In genomic region chr3:180138871-180139270, GRCh38 we compare ENCODE assay signal across 34 cellular contexts.
DNase-seq lines count a peak whose midpoint lies in the region; ATAC-seq, FAIRE-seq and TF ChIP-seq lines count a peak whose summit lies in the region.
"Had no signal": no experiment of that assay in that cellular context is flagged by ENCODE, and none has a peak within 500 bp of the region (broad histone marks: within the 10 kb centered on the region; RNA-seq: fewer than 3 reads in every experiment).

No MANE protein-coding gene starts in this region.

- TF ChIP-seq POLR2A in HepG2 (IDR thresholded peaks at IDR 0.05; ENCODE audit: insufficient read depth in 1 of 2, low read depth in 2 of 2, low read length in 2 of 2) = no peak
- no peak for TF ChIP-seq POLR2A in right lobe of liver (IDR thresholded peaks at IDR 0.05)
- TF ChIP-seq POLR2A in A549 (IDR thresholded peaks at IDR 0.05; ENCODE audit: low read length) = no peak
- TF ChIP-seq POLR2A in IMR-90 (IDR thresholded peaks at IDR 0.05; ENCODE audit: low read depth, low read length) = no peak

- TF ChIP-seq EP300 in HepG2 (IDR thresholded peaks at IDR 0.05; ENCODE audit: low read depth in 2 of 2, low read length in 2 of 2) (no peak), HepG2 (CRISPR knock-in tag; IDR thresholded peaks at IDR 0.05; ENCODE audit: borderline replicate concordance) (no peak), A549 (IDR thresholded peaks at IDR 0.05) (no peak)

- no peak overlapping the region for H3K4me3 Mint-ChIP-seq in activated naive CD4-positive, alpha-beta T cell treated with anti-CD3 and anti-CD28 coated beads, Interleukin-2, amount 10 ng/mL, durations not matched to agents 7 days and 5 days
- H3K4me3 Mint-ChIP-seq: B cell; CD14-positive monocyte; CD4-positive, alpha-beta memory T cell; CD4-positive, alpha-beta T cell; CD4-positive, CD25-positive, alpha-beta regulatory T cell; CD8-positive, alpha-beta memory T cell; CD8-positive, alpha-beta T cell had no signal

- peaks cover 2% of the 10 kb centered on the region for H3K9me3 Mint-ChIP-seq in activated naive CD4-positive, alpha-beta T cell treated with anti-CD3 and anti-CD28 coated beads, Interleukin-2, amount 10 ng/mL, durations not matched to agents 7 days and 5 days

- in situ Hi-C loops in HepG2 (cut with HindIII; ENCODE audit: extremely low pct_ligation_motif_present, low pct_unique_long_range_greater_than_20kb) = no loop called here
- in situ Hi-C loops in IMR-90 (cut with MboI; ENCODE audit: low sequenced_read_pairs) = no loop called here

- BruUV-seq in HepG2 (replicated peaks; lab: Mats Ljungman, UMichigan) (no TSS peak), IMR-90 (replicated peaks; lab: Mats Ljungman, UMichigan) (no TSS peak)

- intact Hi-C loops in HepG2 (cut with micrococcal nuclease; ENCODE audit: unreplicated experiment) = no loop called here
- intact Hi-C loops in right lobe of liver (cut with DNase I) = no loop called here
- intact Hi-C loops in IMR-90 (cut with micrococcal nuclease) = no loop called here

- H3K27ac ChIP-seq in HepG2 (ENCODE audit: extremely low read length, insufficient read depth, low read length) = no peak overlapping the region
- no peak overlapping the region for H3K27ac ChIP-seq in right lobe of liver
- no peak overlapping the region for H3K27ac ChIP-seq in A549
- no peak overlapping the region for H3K27ac ChIP-seq in IMR-90 (ENCODE audit: insufficient read depth, low read length)
- H3K27ac ChIP-seq: 22Rv1; BLaER1; BLaER1 treated with 17β-estradiol and CSF1 and Interleukin-3, amounts not matched to agents 10 nM and 100 nM; C4-2B had no signal

- no peak overlapping the region for H3K18ac ChIP-seq in IMR-90 (ENCODE audit: low read depth, low read length)

- H3K36me3 ChIP-seq in HepG2 (replicated peaks in 1 of 2; ENCODE audit: control insufficient read depth in 1 of 2, insufficient read depth in 2 of 2, low read length in 2 of 2) = no peaks in the 10 kb centered on the region
- H3K36me3 ChIP-seq in right lobe of liver = no peaks in the 10 kb centered on the region
- H3K36me3 ChIP-seq in IMR-90 (ENCODE audit: control insufficient read depth, insufficient read depth, low read length) = no peaks in the 10 kb centered on the region
- H3K36me3 ChIP-seq: BE2C; BLaER1; BLaER1 treated with 17β-estradiol and CSF1 and Interleukin-3, amounts not matched to agents 10 nM and 100 nM had no signal

- no peak overlapping the region for H2BK120ac ChIP-seq in IMR-90 (ENCODE audit: low read depth, low read length)

- no peak for ATAC-seq in HepG2
- no peak for ATAC-seq in right lobe of liver
- no peak for ATAC-seq in A549
- ATAC-seq in IMR-90 (ENCODE audit: low read depth) = no peak
- ATAC-seq: CD8-positive, alpha-beta T cell had no signal

- H3K4me1 Mint-ChIP-seq in activated naive CD4-positive, alpha-beta T cell treated with anti-CD3 and anti-CD28 coated beads, Interleukin-2, amount 10 ng/mL, durations not matched to agents 7 days and 5 days = no peaks in the 10 kb centered on the region
- H3K4me1 Mint-ChIP-seq: B cell; CD14-positive monocyte; CD4-positive, alpha-beta memory T cell; CD4-positive, CD25-positive, alpha-beta regulatory T cell; CD8-positive, alpha-beta memory T cell had no signal

- H3K36me3 Mint-ChIP-seq in activated naive CD4-positive, alpha-beta T cell treated with anti-CD3 and anti-CD28 coated beads, Interleukin-2, amount 10 ng/mL, durations not matched to agents 7 days and 5 days = no peaks in the 10 kb centered on the region
- H3K36me3 Mint-ChIP-seq: CD14-positive monocyte; CD4-positive, alpha-beta memory T cell; CD4-positive, CD25-positive, alpha-beta regulatory T cell; CD8-positive, alpha-beta memory T cell; CD8-positive, alpha-beta T cell had no signal

- no peak overlapping the region for H2AFZ ChIP-seq in HepG2 (ENCODE audit: low read length)
- no peak overlapping the region for H2AFZ ChIP-seq in IMR-90 (replicated peaks; ENCODE audit: low read length, poor library complexity)

- no peak overlapping the region for H2AK5ac ChIP-seq in IMR-90 (ENCODE audit: low read depth, low read length)

- H4K91ac ChIP-seq in IMR-90 (ENCODE audit: insufficient read depth, low read depth, low read length) = no peak overlapping the region

- no peak overlapping the region for H4K8ac ChIP-seq in IMR-90 (ENCODE audit: low read depth in 2 of 2, low read length in 2 of 2)

- H3K27me3 ChIP-seq in HepG2 (ENCODE audit: control insufficient read depth in 1 of 2, insufficient read depth in 2 of 2, low read length in 2 of 2) (no peaks in the 10 kb centered on the region), right lobe of liver (no peaks in the 10 kb centered on the region), IMR-90 (ENCODE audit: control insufficient read depth, insufficient read depth, low read length) (no peaks in the 10 kb centered on the region)
- H3K27me3 ChIP-seq: BE2C; BLaER1; BLaER1 treated with 17β-estradiol and CSF1 and Interleukin-3, amounts not matched to agents 10 nM and 100 nM had no signal

- H2BK5ac ChIP-seq in IMR-90 (ENCODE audit: low read depth, low read length, poor library complexity, severe bottlenecking) = no peak overlapping the region

- no peak overlapping the region for H4K5ac ChIP-seq in IMR-90 (ENCODE audit: low read depth, low read length)

- TF ChIP-seq RAD21 in HepG2 (CRISPR knock-in tag; IDR thresholded peaks at IDR 0.05) (no peak), A549 (conservative IDR thresholded peaks at IDR 0.05 in 1 of 2, IDR thresholded peaks at IDR 0.05 in 1 of 2) (no peak), IMR-90 (IDR thresholded peaks at IDR 0.05; ENCODE audit: low read length) (no peak)

- no peak overlapping the region for H3K9ac ChIP-seq in HepG2 (ENCODE audit: insufficient read depth, low read depth, low read length)
- H3K9ac ChIP-seq in IMR-90 (ENCODE audit: low read depth, low read length) = no peak overlapping the region
- H3K9ac ChIP-seq: BLaER1; BLaER1 treated with 17β-estradiol and CSF1 and Interleukin-3, amounts not matched to agents 10 nM and 100 nM had no signal

- 12% methylated on average over 3 of the region's 3 CpGs for WGBS in HepG2 (ENCODE audit: low lambda C conversion rate)
- 28% methylated on average over 3 of the region's 3 CpGs for WGBS in right lobe of liver (ENCODE audit: insufficient coverage, low coverage, low lambda C conversion rate, missing lambda C conversion rate)
- WGBS in A549 (ENCODE audit: missing lambda C conversion rate) = 24% methylated on average over 3 of the region's 3 CpGs
- WGBS in IMR-90 (ENCODE audit: extremely low coverage in 2 of 2, insufficient read length in 1 of 2), 2 experiments = no CpG with 5 or more reads among the region's 3 CpGs

- no peak overlapping the region for H3K23ac ChIP-seq in IMR-90 (ENCODE audit: low read depth, low read length)

- dilution Hi-C loops in IMR-90 (cut with HindIII; ENCODE audit: low sequenced_read_pairs, unreplicated experiment) = no loop called here

- no peak for TF ChIP-seq CTCF in HepG2 (CRISPR knock-in tag; IDR thresholded peaks at IDR 0.05)
- no peak for TF ChIP-seq CTCF in right lobe of liver (IDR thresholded peaks at IDR 0.05)
- no peak for TF ChIP-seq CTCF in A549 (IDR thresholded peaks at IDR 0.05)
- TF ChIP-seq CTCF in IMR-90 (conservative IDR thresholded peaks at IDR 0.05; ENCODE audit: low read depth, low read length) = no peak

- CTCF ChIA-PET in HepG2 (lab: Yijun Ruan, JAX; ENCODE audit: low intra/inter-chr PET ratio, low total read pairs) (no interaction called here), A549 (lab: Yijun Ruan, JAX) (no interaction called here), IMR-90 (lab: Yijun Ruan, JAX) (no interaction called here)
- CTCF ChIA-PET in activated naive CD4-positive, alpha-beta T cell treated with anti-CD3 and anti-CD28 coated beads, Interleukin-2, amount 10 ng/mL, durations not matched to agents 7 days and 5 days (lab: Charles Lee) = no interaction called here

- H3K79me1 ChIP-seq in IMR-90 (ENCODE audit: low read depth in 1 of 2, low read length in 2 of 2) = no peaks in the 10 kb centered on the region

- no peak overlapping the region for H2AK9ac ChIP-seq in IMR-90 (replicated peaks; ENCODE audit: low read depth, low read length, poor library complexity)

- H4K20me1 ChIP-seq in HepG2 (ENCODE audit: insufficient read depth, low read length) (no peaks in the 10 kb centered on the region), IMR-90 (ENCODE audit: insufficient read depth, low read length) (no peaks in the 10 kb centered on the region)
- H4K20me1 ChIP-seq: BLaER1; BLaER1 treated with 17β-estradiol and CSF1 and Interleukin-3, amounts not matched to agents 10 nM and 100 nM had no signal

- no peaks in the 10 kb centered on the region for H3K4me1 ChIP-seq in HepG2 (ENCODE audit: insufficient read depth, low read length)
- no peaks in the 10 kb centered on the region for H3K4me1 ChIP-seq in right lobe of liver
- no peaks in the 10 kb centered on the region for H3K4me1 ChIP-seq in A549
- no peaks in the 10 kb centered on the region for H3K4me1 ChIP-seq in IMR-90 (ENCODE audit: control insufficient read depth, insufficient read depth, low read length)
- H3K4me1 ChIP-seq: BE2C; BLaER1; BLaER1 treated with 17β-estradiol and CSF1 and Interleukin-3, amounts not matched to agents 10 nM and 100 nM; Caco-2 had no signal

- no peaks in the 10 kb centered on the region for H3K79me2 ChIP-seq in HepG2 (ENCODE audit: insufficient read depth, low read length)

- no peak overlapping the region for H2BK20ac ChIP-seq in IMR-90 (ENCODE audit: low read depth, low read length)

- H3K9me3 ChIP-seq in HepG2 (ENCODE audit: low read length) = no peaks in the 10 kb centered on the region
- no peaks in the 10 kb centered on the region for H3K9me3 ChIP-seq in right lobe of liver
- H3K9me3 ChIP-seq in A549 = no peaks in the 10 kb centered on the region
- H3K9me3 ChIP-seq in IMR-90 (ENCODE audit: control insufficient read depth, insufficient read depth, low read length) = no peaks in the 10 kb centered on the region
- H3K9me3 ChIP-seq: BE2C, BLaER1, Caco-2 had no signal

- H3K4me3 ChIP-seq in HepG2 (replicated peaks in 1 of 3; ENCODE audit: insufficient read depth in 1 of 3, low read depth in 2 of 3, low read length in 3 of 3) = no peak overlapping the region
- H3K4me3 ChIP-seq in right lobe of liver = no peak overlapping the region
- H3K4me3 ChIP-seq in A549 = no peak overlapping the region
- H3K4me3 ChIP-seq in IMR-90 (ENCODE audit: insufficient read depth, low read depth, low read length) = no peak overlapping the region
- H3K4me3 ChIP-seq: BLaER1; BLaER1 treated with 17β-estradiol and CSF1 and Interleukin-3, amounts not matched to agents 10 nM and 100 nM had no signal

- POLR2A ChIA-PET in HepG2 (lab: Yijun Ruan, JAX) = no interaction called here
- POLR2A ChIA-PET in A549 (lab: Yijun Ruan, JAX) = no interaction called here
- POLR2A ChIA-PET in IMR-90 (lab: Charles Lee; ENCODE audit: unreplicated experiment) = no interaction called here

- no peak overlapping the region for H3K56ac ChIP-seq in IMR-90 (ENCODE audit: extremely low read depth, insufficient read depth, low read length)

- no peak overlapping the region for H2BK15ac ChIP-seq in IMR-90 (ENCODE audit: low read depth, low read length)

- H3K14ac ChIP-seq in IMR-90 (replicated peaks; ENCODE audit: low read depth, low read length) = no peak overlapping the region

- no peak overlapping the region for H3K27ac Mint-ChIP-seq in activated naive CD4-positive, alpha-beta T cell treated with anti-CD3 and anti-CD28 coated beads, Interleukin-2, amount 10 ng/mL, durations not matched to agents 7 days and 5 days
- H3K27ac Mint-ChIP-seq: B cell; CD14-positive monocyte; CD4-positive, alpha-beta memory T cell; CD4-positive, alpha-beta T cell; CD4-positive, CD25-positive, alpha-beta regulatory T cell; CD8-positive, alpha-beta memory T cell; CD8-positive, alpha-beta T cell had no signal

- DNase-seq in HepG2 (ENCODE audit: low spot score) (no peak), right lobe of liver (no peak), A549 (ENCODE audit: low read depth in 1 of 2, low spot score in 1 of 2) (no peak), IMR-90 (no peak), SKM-1 (lab: John Stamatoyannopoulos, UW; ENCODE audit: unreplicated experiment) (no peak)
- no peak for DNase-seq in activated naive CD4-positive, alpha-beta T cell treated with anti-CD3 and anti-CD28 coated beads, Interleukin-2, amount 10 ng/mL, durations not matched to agents 7 days and 5 days
- DNase-seq: 8988T; ACHN; AML-193; BE2C; C1 segment of cervical spinal cord; Caco-2; Calu3; CD4-positive, alpha-beta memory T cell; CD4-positive, alpha-beta T cell; CD4-positive, CD25-positive, alpha-beta regulatory T cell; CD8-positive, alpha-beta memory T cell; CD8-positive, alpha-beta T cell; COR-L47; DMS 273 treated with DMSO at 0.1 percent for 48 hours; DMS153; DMS53; DMS79; DMS79 treated with DMSO at 0.1 percent for 48 hours; DND-41; EL had no signal

- no peaks in the 10 kb centered on the region for H3K9me1 ChIP-seq in IMR-90 (ENCODE audit: insufficient read depth, low read length)

- no peaks in the 10 kb centered on the region for H3K27me3 Mint-ChIP-seq in activated naive CD4-positive, alpha-beta T cell treated with anti-CD3 and anti-CD28 coated beads, Interleukin-2, amount 10 ng/mL, durations not matched to agents 7 days and 5 days
- H3K27me3 Mint-ChIP-seq: B cell; CD4-positive, alpha-beta memory T cell; CD4-positive, alpha-beta T cell; CD4-positive, CD25-positive, alpha-beta regulatory T cell had no signal

- FAIRE-seq in HepG2 (lab: Jason Lieb, UNC) (no peak), A549 (lab: Jason Lieb, UNC) (no peak)
- FAIRE-seq: A204.1, D721Med had no signal

- H3K4ac ChIP-seq in IMR-90 (ENCODE audit: low read depth, low read length) = no peak overlapping the region

- H3K4me2 ChIP-seq in HepG2 (ENCODE audit: low read depth, low read length) (no peak overlapping the region), A549 (no peak overlapping the region), IMR-90 (ENCODE audit: low read depth, low read length) (no peak overlapping the region)
- H3K4me2 ChIP-seq: BLaER1; BLaER1 treated with 17β-estradiol and CSF1 and Interleukin-3, amounts not matched to agents 10 nM and 100 nM had no signal

Comparison
In these comparisons a context has a peak if more than half of its experiments do, and no peak if none do; other contexts are left out.
1. Of the 38 proteins assayed by ChIP-seq in both HepG2 and A549: peak only in HepG2: none; only in A549: none; in both: MAFK; in neither: 37.